ENCODE assay signal across 14 cellular contexts in genomic region chr17:4938069-4938491, GRCh38. TPM values are rescaled to one million over a fixed set of nuclear protein-coding genes. Genes with fewer than 3 reads are reported as not detected.
DNase-seq lines count a peak whose midpoint lies in the region; ATAC-seq, FAIRE-seq and TF ChIP-seq lines count a peak whose summit lies in the region.
"Had no signal": no experiment of that assay in that cellular context is flagged by ENCODE, and none has a peak within 500 bp of the region (broad histone marks: within the 10 kb centered on the region; RNA-seq: fewer than 3 reads in every experiment).

No MANE protein-coding gene starts in this region.

- H3K27ac ChIP-seq in A549 (peak overlapping the region in 1 of 2 experiments; percentile 89; a peak in 2 of 6 replicates), DOHH2 (ENCODE audit: low read depth, low read length) (no peak overlapping the region)

- POLR2A ChIA-PET in A549 (lab: Yijun Ruan, JAX), result interaction anchor here (2.9 kb wide), 1 partner anchor 29 kb away, joined by 17 read pairs; no protein-coding TSS in a partner anchor

- H4K20me1 ChIP-seq in DOHH2 (ENCODE audit: control insufficient read depth, insufficient read depth, low read depth, low read length), result no peaks in the 10 kb centered on the region; the same call in 1 of the 2 replicates

- H3K9me3 ChIP-seq in A549 (no peaks in the 10 kb centered on the region), DOHH2 (ENCODE audit: control insufficient read depth, insufficient read depth, low read length) (no peaks in the 10 kb centered on the region)
- H3K9me3 ChIP-seq: mucosa of descending colon had no signal

- no peak overlapping the region for H3K4me3 ChIP-seq in A549
- peak overlapping the region; percentile 90; the same call in 1 of the 2 replicates for H3K4me3 ChIP-seq in DOHH2 (ENCODE audit: low read length)
- H3K4me3 ChIP-seq: mucosa of descending colon had no signal

- H3K9me3 Mint-ChIP-seq in activated T-helper 1 cell treated with anti-CD3 and anti-CD28 coated beads, Interleukin-12 subunit alpha, Interleukin-12 subunit beta, Interleukin-2, Interleukin-4 antibody, amounts not matched to agents 30 ng/mL and 10 ng/mL and 1 ng/mL, durations not matched to agents 14 hours and 24 hours and 36 hours, result no peaks in the 10 kb centered on the region
- no peaks in the 10 kb centered on the region for H3K9me3 Mint-ChIP-seq in memory B cell

- peaks cover 49% of the 10 kb centered on the region for H3K79me2 ChIP-seq in DOHH2 (ENCODE audit: control insufficient read depth, low read length)

- H3K4me1 Mint-ChIP-seq in activated T-helper 1 cell treated with anti-CD3 and anti-CD28 coated beads, Interleukin-12 subunit alpha, Interleukin-12 subunit beta, Interleukin-2, Interleukin-4 antibody, amounts not matched to agents 30 ng/mL and 10 ng/mL and 1 ng/mL, durations not matched to agents 14 hours and 24 hours and 36 hours (ENCODE audit: low read depth), result peaks cover 51% of the 10 kb centered on the region
- H3K4me1 Mint-ChIP-seq in memory B cell, result peaks cover 47% of the 10 kb centered on the region

- no peak for TF ChIP-seq POLR2A in A549 (IDR thresholded peaks at IDR 0.05; ENCODE audit: low read length)

- TF ChIP-seq RAD21 in A549 (conservative IDR thresholded peaks at IDR 0.05 in 1 of 2, IDR thresholded peaks at IDR 0.05 in 1 of 2), result no peak

- WGBS in A549 (ENCODE audit: missing lambda C conversion rate), result 94% methylated on average over 11 of the region's 11 CpGs

- TF ChIP-seq CTCF in A549 (IDR thresholded peaks at IDR 0.05) (no peak), DOHH2 (IDR thresholded peaks at IDR 0.05; ENCODE audit: low read depth, low read length, poor library complexity, severe bottlenecking) (no peak)

- H3F3A ChIP-seq in DOHH2 (ENCODE audit: control insufficient read depth, insufficient read depth), result peaks cover 23% of the 10 kb centered on the region

- H3K36me3 Mint-ChIP-seq in activated T-helper 1 cell treated with anti-CD3 and anti-CD28 coated beads, Interleukin-12 subunit alpha, Interleukin-12 subunit beta, Interleukin-2, Interleukin-4 antibody, amounts not matched to agents 30 ng/mL and 10 ng/mL and 1 ng/mL, durations not matched to agents 14 hours and 24 hours and 36 hours (ENCODE audit: low read depth), result peaks cover 51% of the 10 kb centered on the region
- H3K36me3 Mint-ChIP-seq in memory B cell, result peaks cover 10% of the 10 kb centered on the region

- no peak overlapping the region for H3K27ac Mint-ChIP-seq in activated T-helper 1 cell treated with anti-CD3 and anti-CD28 coated beads, Interleukin-12 subunit alpha, Interleukin-12 subunit beta, Interleukin-2, Interleukin-4 antibody, amounts not matched to agents 30 ng/mL and 10 ng/mL and 1 ng/mL, durations not matched to agents 14 hours and 24 hours and 36 hours
- H3K27ac Mint-ChIP-seq in memory B cell, result no peak overlapping the region

- no peaks in the 10 kb centered on the region for H3K9me2 ChIP-seq in DOHH2 (replicated peaks; ENCODE audit: control insufficient read depth, low read length)

- H3K4me2 ChIP-seq in A549, result peak overlapping the region; percentile 94; the same call in 2 of the 3 replicates
- peak overlapping the region; percentile 94 for H3K4me2 ChIP-seq in DOHH2 (ENCODE audit: low read length)

- H3K4me1 ChIP-seq in A549, result peaks cover 30% of the 10 kb centered on the region
- H3K4me1 ChIP-seq in DOHH2 (ENCODE audit: control insufficient read depth, low read length), result peaks cover 42% of the 10 kb centered on the region

- no peak for FAIRE-seq in A549 (lab: Jason Lieb, UNC)

- H3K27me3 Mint-ChIP-seq in activated T-helper 1 cell treated with anti-CD3 and anti-CD28 coated beads, Interleukin-12 subunit alpha, Interleukin-12 subunit beta, Interleukin-2, Interleukin-4 antibody, amounts not matched to agents 30 ng/mL and 10 ng/mL and 1 ng/mL, durations not matched to agents 14 hours and 24 hours and 36 hours (ENCODE audit: insufficient read depth), result no peaks in the 10 kb centered on the region
- H3K27me3 Mint-ChIP-seq in memory B cell, result no peaks in the 10 kb centered on the region

- ATAC-seq in A549 (no peak), memory B cell (ENCODE audit: low read depth) (no peak), GM19395 (IDR thresholded peaks at IDR 0.05; ENCODE audit: unreplicated experiment) (no peak)
- ATAC-seq: mucosa of descending colon had no signal

- H3K36me3 ChIP-seq in DOHH2 (ENCODE audit: control insufficient read depth, low read length), result peaks cover 72% of the 10 kb centered on the region

- CTCF ChIA-PET in A549 (lab: Yijun Ruan, JAX), result interaction anchor here (2.6 to 3.5 kb wide), 3 partner anchors 14 to 43 kb away, joined by 13 to 14 read pairs (median 14); no protein-coding TSS in a partner anchor

- intact Hi-C loops in activated T-helper 1 cell treated with anti-CD3 and anti-CD28 coated beads, Interleukin-12 subunit alpha, Interleukin-12 subunit beta, Interleukin-2, Interleukin-4 antibody, amounts not matched to agents 30 ng/mL and 10 ng/mL and 1 ng/mL, durations not matched to agents 14 hours and 24 hours and 36 hours (cut with micrococcal nuclease), result no loop called here

- no peak for TF ChIP-seq EP300 in A549 (IDR thresholded peaks at IDR 0.05)

- H3K27me3 ChIP-seq in DOHH2 (ENCODE audit: control insufficient read depth, low read length), result no peaks in the 10 kb centered on the region

- H3K4me3 Mint-ChIP-seq in activated T-helper 1 cell treated with anti-CD3 and anti-CD28 coated beads, Interleukin-12 subunit alpha, Interleukin-12 subunit beta, Interleukin-2, Interleukin-4 antibody, amounts not matched to agents 30 ng/mL and 10 ng/mL and 1 ng/mL, durations not matched to agents 14 hours and 24 hours and 36 hours, result peak overlapping the region; percentile 100
- H3K4me3 Mint-ChIP-seq in memory B cell, result peak overlapping the region; percentile 90

- no peak for DNase-seq in A549 (ENCODE audit: low read depth in 1 of 2, low spot score in 1 of 2)
- DNase-seq in activated T-helper 1 cell treated with anti-CD3 and anti-CD28 coated beads, Interleukin-12 subunit alpha, Interleukin-12 subunit beta, Interleukin-2, Interleukin-4 antibody, amounts not matched to agents 30 ng/mL and 10 ng/mL and 1 ng/mL, durations not matched to agents 14 hours and 24 hours and 36 hours (ENCODE audit: low spot score), result no peak
- no peak for DNase-seq in memory B cell (ENCODE audit: low spot score in 2 of 2)
- DNase-seq in midbrain (lab: John Stamatoyannopoulos, UW), result no peak
- DNase-seq in effector CD4-positive, alpha-beta T cell, result no peak
- DNase-seq in stimulated activated CD4-positive, alpha-beta T cell treated with anti-CD3 and anti-CD28 coated beads, Interleukin-1b, Interleukin-23, amount 100 ng/mL, for 48 hours, result no peak
- DNase-seq: foreskin melanocyte, GOT3, NCI-H1048, WERI-Rb-1 had no signal

TF ChIP-seq in A549, 52 proteins besides CTCF, POLR2A, EP300 and RAD21 (continues in another document):
- TF ChIP-seq RNF2 (IDR thresholded peaks at IDR 0.05; ENCODE audit: borderline replicate concordance, low read depth), result no peak

RNA-seq across cellular contexts. Expression of gene SLC25A11, which starts 1.8 kb away (rescaled TPM):
- polyA plus RNA-seq in A549 (2011; rRNA removed) (60.2 and 64.4 TPM in 2 replicates), A549 (2017; fragmentation: RNase III; extraction: RNeasy Plus Mini Kit Qiagen cat#74134 plus additional on column Dnase treatment) (64.4 to 69.2 TPM (median 67.9 TPM) in 3 replicates)
- polyA plus RNA-seq in A549 (2012; cell fraction: cytosol; rRNA removed), result 141 and 164 TPM in 2 replicates
- 186 and 187 TPM in 2 replicates for polyA plus RNA-seq in A549 (2012; cell fraction: nucleus; rRNA removed)
- polyA minus RNA-seq in A549 (2011; rRNA and poly(A)+ RNA removed), result 72.7 and 84.1 TPM in 2 replicates
- total RNA-seq in activated T-helper 1 cell treated with anti-CD3 and anti-CD28 coated beads, Interleukin-12 subunit alpha, Interleukin-12 subunit beta, Interleukin-2, Interleukin-4 antibody, amounts not matched to agents 30 ng/mL and 10 ng/mL and 1 ng/mL, durations not matched to agents 14 hours and 24 hours and 36 hours, result 111 and 116 TPM in 2 replicates

RNA-seq across cellular contexts. Expression of gene RNF167, which starts 2.0 kb away (rescaled TPM):
- 98.7 and 110 TPM in 2 replicates for polyA plus RNA-seq in A549 (2011; rRNA removed)
- 99.0 and 115 TPM in 2 replicates for polyA plus RNA-seq in A549 (2012; cell fraction: cytosol; rRNA removed)
- polyA plus RNA-seq in A549 (2012; cell fraction: nucleus; rRNA removed), result 101 and 111 TPM in 2 replicates
- polyA plus RNA-seq in A549 (2017; fragmentation: RNase III; extraction: RNeasy Plus Mini Kit Qiagen cat#74134 plus additional on column Dnase treatment), result 83.9 to 93.7 TPM (median 86.4 TPM) in 3 replicates
- 92.2 and 126 TPM in 2 replicates for polyA minus RNA-seq in A549 (2011; rRNA and poly(A)+ RNA removed)
- 138 and 140 TPM in 2 replicates for total RNA-seq in activated T-helper 1 cell treated with anti-CD3 and anti-CD28 coated beads, Interleukin-12 subunit alpha, Interleukin-12 subunit beta, Interleukin-2, Interleukin-4 antibody, amounts not matched to agents 30 ng/mL and 10 ng/mL and 1 ng/mL, durations not matched to agents 14 hours and 24 hours and 36 hours

RNA-seq across cellular contexts. Expression of gene GP1BA, which starts 6.0 kb away (rescaled TPM):
- polyA plus RNA-seq in A549 (2011; rRNA removed) (not detected in 2 replicates), A549 (2017; fragmentation: RNase III; extraction: RNeasy Plus Mini Kit Qiagen cat#74134 plus additional on column Dnase treatment) (not detected in 3 replicates)
- polyA plus RNA-seq in A549 (2012; cell fraction: cytosol; rRNA removed), result not detected in 2 replicates
- not detected in 2 replicates for polyA plus RNA-seq in A549 (2012; cell fraction: nucleus; rRNA removed)
- polyA minus RNA-seq in A549 (2011; rRNA and poly(A)+ RNA removed), result not detected in 2 replicates
- not detected in 2 replicates for total RNA-seq in activated T-helper 1 cell treated with anti-CD3 and anti-CD28 coated beads, Interleukin-12 subunit alpha, Interleukin-12 subunit beta, Interleukin-2, Interleukin-4 antibody, amounts not matched to agents 30 ng/mL and 10 ng/mL and 1 ng/mL, durations not matched to agents 14 hours and 24 hours and 36 hours
- total RNA-seq: mucosa of descending colon, urinary bladder had no signal

RNA-seq across cellular contexts. Expression of gene PFN1, which starts 10.2 kb away (rescaled TPM):
- 1,417 and 1,732 TPM in 2 replicates for polyA plus RNA-seq in A549 (2011; rRNA removed)
- polyA plus RNA-seq in A549 (2012; cell fraction: cytosol; rRNA removed), result 3,514 and 3,904 TPM in 2 replicates
- 1,698 and 2,342 TPM in 2 replicates for polyA plus RNA-seq in A549 (2012; cell fraction: nucleus; rRNA removed)
- polyA plus RNA-seq in A549 (2017; fragmentation: RNase III; extraction: RNeasy Plus Mini Kit Qiagen cat#74134 plus additional on column Dnase treatment), result 3,195 to 3,341 TPM (median 3,230 TPM) in 3 replicates
- 1,279 and 1,360 TPM in 2 replicates for polyA minus RNA-seq in A549 (2011; rRNA and poly(A)+ RNA removed)
- 1,423 and 1,429 TPM in 2 replicates for total RNA-seq in activated T-helper 1 cell treated with anti-CD3 and anti-CD28 coated beads, Interleukin-12 subunit alpha, Interleukin-12 subunit beta, Interleukin-2, Interleukin-4 antibody, amounts not matched to agents 30 ng/mL and 10 ng/mL and 1 ng/mL, durations not matched to agents 14 hours and 24 hours and 36 hours

RNA-seq across cellular contexts. Expression of gene ENO3, which starts 12.8 kb away (rescaled TPM):
- polyA plus RNA-seq in A549 (2011; rRNA removed), result 52.5 and 53.5 TPM in 2 replicates
- 56.8 and 60.6 TPM in 2 replicates for polyA plus RNA-seq in A549 (2012; cell fraction: cytosol; rRNA removed)
- 195 and 252 TPM in 2 replicates for polyA plus RNA-seq in A549 (2012; cell fraction: nucleus; rRNA removed)
- 79.0 to 109 TPM (median 102 TPM) in 3 replicates for polyA plus RNA-seq in A549 (2017; fragmentation: RNase III; extraction: RNeasy Plus Mini Kit Qiagen cat#74134 plus additional on column Dnase treatment)
- 35.8 and 39.2 TPM in 2 replicates for polyA minus RNA-seq in A549 (2011; rRNA and poly(A)+ RNA removed)
- 42.5 and 44.5 TPM in 2 replicates for total RNA-seq in activated T-helper 1 cell treated with anti-CD3 and anti-CD28 coated beads, Interleukin-12 subunit alpha, Interleukin-12 subunit beta, Interleukin-2, Interleukin-4 antibody, amounts not matched to agents 30 ng/mL and 10 ng/mL and 1 ng/mL, durations not matched to agents 14 hours and 24 hours and 36 hours
